In genomic region chr14:91521058-91521721, GRCh38 we compare ENCODE assay signal across 25 cellular contexts.
"Had no signal": no experiment of that assay in that cellular context is flagged by ENCODE, and none has a peak within 500 bp of the region (broad histone marks: within the 10 kb centered on the region; RNA-seq: fewer than 3 reads in every experiment).

No MANE protein-coding gene starts in this region.

- H3K9me3 ChIP-seq: adrenal gland, ascending aorta, left lung, sigmoid colon, upper lobe of left lung had no signal

- H3K4me2 ChIP-seq: hepatocyte, neural progenitor cell, smooth muscle cell had no signal

- ATAC-seq: activated naive CD4-positive, alpha-beta T cell treated with anti-CD3 and anti-CD28 coated beads, Interleukin-2, amount 50 U/mL, for 72 hours; left lung; naive thymus-derived CD8-positive, alpha-beta T cell; stimulated activated naive B cell treated with anti-CD40 and anti-IgM and Interleukin-4, amounts not matched to agents 10 μg/mL and 1 μg/mL and 100 μg/mL, for 72 hours had no signal

- H3K27me3 ChIP-seq: adrenal gland, ascending aorta, brain microvascular endothelial cell, hepatocyte, left lung, neural progenitor cell, sigmoid colon, upper lobe of left lung had no signal

- H3K4me1 ChIP-seq: adrenal gland, ascending aorta, neural progenitor cell, upper lobe of left lung had no signal

- FAIRE-seq: TTC549 had no signal

- H3K27ac ChIP-seq: adrenal gland, ascending aorta, brain microvascular endothelial cell, hepatocyte, left lung, neural progenitor cell, sigmoid colon, upper lobe of left lung, WERI-Rb-1 had no signal

- DNase-seq: activated CD4-positive, CD25-positive, alpha-beta regulatory T cell treated with anti-CD3 and anti-CD28 coated beads, Interleukin-2, amount 50 U/mL, for 72 hours; activated T-cell treated with anti-CD3 and anti-CD28 coated beads, Interleukin-2, amount 50 U/mL, for 1 hour; adrenal gland; brain microvascular endothelial cell; caudate nucleus; dermis blood vessel endothelial cell; effector CD8-positive, alpha-beta T cell; erythroblast; foreskin melanocyte; glutamatergic neuron; immature natural killer cell; left lung; naive thymus-derived CD8-positive, alpha-beta T cell; sigmoid colon; stimulated activated CD4-positive, alpha-beta T cell treated with anti-CD3 and anti-CD28 coated beads, Interleukin-15, amount 100 ng/mL, for 24 hours; stimulated activated CD8-positive, alpha-beta memory T cell treated with anti-CD3 and anti-CD28 coated beads, Interleukin-4, amount 100 ng/mL, for 48 hours; stimulated activated naive B cell treated with anti-CD40 and anti-IgM and Interleukin-4, amounts not matched to agents 10 μg/mL and 1 μg/mL and 100 μg/mL, for 72 hours; upper lobe of left lung; WERI-Rb-1 had no signal

- H3K36me3 ChIP-seq: adrenal gland, ascending aorta, brain microvascular endothelial cell, left lung, neural progenitor cell, sigmoid colon, upper lobe of left lung, WERI-Rb-1 had no signal

- H2AFZ ChIP-seq: hepatocyte, neural progenitor cell had no signal

- H3K79me2 ChIP-seq: hepatocyte had no signal

- H3K9ac ChIP-seq: neural progenitor cell had no signal

- H3K4me3 ChIP-seq: adrenal gland, ascending aorta, hepatocyte, left lung, neural progenitor cell, sigmoid colon, smooth muscle cell, upper lobe of left lung had no signal
